In genomic region chr17:75589017-75589918, GRCh38 we compare ENCODE assay signal across 8 cellular contexts. TPM values are rescaled to one million over a fixed set of nuclear protein-coding genes. Genes with fewer than 3 reads are reported as not detected.
DNase-seq lines count a peak whose midpoint lies in the region; ATAC-seq and TF ChIP-seq lines count a peak whose summit lies in the region.

No MANE protein-coding gene starts in this region.

- H3K9me3 Mint-ChIP-seq in progenitor cell of endocrine pancreas (ENCODE audit: low read depth) = no peaks in the 10 kb centered on the region
- H3K9me3 Mint-ChIP-seq in type B pancreatic cell = no peaks in the 10 kb centered on the region

- peaks cover 0 to 24% of the 10 kb centered on the region in 2 donors for H3K4me1 ChIP-seq in right atrium auricular region

- H3K9me3 ChIP-seq in right atrium auricular region = no peaks in the 10 kb centered on the region

- H3K36me3 Mint-ChIP-seq in progenitor cell of endocrine pancreas (ENCODE audit: insufficient read depth) (no peaks in the 10 kb centered on the region), type B pancreatic cell (no peaks in the 10 kb centered on the region)

- peaks cover 2% of the 10 kb centered on the region for H3K27me3 ChIP-seq in GM06990 (replicated peaks; ENCODE audit: control insufficient read depth, insufficient read depth, low read length)
- no peaks in the 10 kb centered on the region for H3K27me3 ChIP-seq in right atrium auricular region

- H3K27me3 Mint-ChIP-seq in progenitor cell of endocrine pancreas (no peaks in the 10 kb centered on the region), type B pancreatic cell (peaks cover 31% of the 10 kb centered on the region)

- ATAC-seq in HG02763 (IDR thresholded peaks at IDR 0.05; ENCODE audit: unreplicated experiment) = peak; percentile 78

- peak; percentile 19 for TF ChIP-seq CTCF in GM06990 (IDR thresholded peaks at IDR 0.05; ENCODE audit: insufficient read depth, low read length, poor library complexity, severe bottlenecking)
- TF ChIP-seq CTCF in right atrium auricular region (IDR thresholded peaks at IDR 0.05) = peak; percentile 56 to 82
- TF ChIP-seq CTCF in progenitor cell of endocrine pancreas (IDR thresholded peaks at IDR 0.05; ENCODE audit: unreplicated experiment) = peak; percentile 63
- TF ChIP-seq CTCF in type B pancreatic cell (conservative IDR thresholded peaks at IDR 0.05) = peak; percentile 79

- peaks cover 5% of the 10 kb centered on the region for H3K4me1 Mint-ChIP-seq in progenitor cell of endocrine pancreas (ENCODE audit: low read depth)
- no peaks in the 10 kb centered on the region for H3K4me1 Mint-ChIP-seq in type B pancreatic cell (ENCODE audit: unreplicated experiment)

- H3K4me3 Mint-ChIP-seq in progenitor cell of endocrine pancreas (ENCODE audit: low read depth) (peak overlapping the region; percentile 65), type B pancreatic cell (peak overlapping the region; percentile 75)

- H3K27ac ChIP-seq in right atrium auricular region = peak overlapping the region; percentile 91 to 96

- DNase-seq in GM06990 (ENCODE audit: extremely low read depth, insufficient read length) = peak; percentile 87
- peak; percentile 84 for DNase-seq in NCI-H146 treated with DMSO at 0.1 percent for 48 hours (lab: John Stamatoyannopoulos, UW; ENCODE audit: unreplicated experiment)
- peak; percentile 81 to 95 (median 92) for DNase-seq in T-helper 2 cell
- DNase-seq in amygdala (lab: John Stamatoyannopoulos, UW) = peak in 55 of 56 donors; percentile 47 to 96 (median 83)
- DNase-seq in right atrium auricular region (ENCODE audit: low spot score) = peak; percentile 84
- DNase-seq in progenitor cell of endocrine pancreas (ENCODE audit: low spot score, unreplicated experiment) = peak; percentile 97
- DNase-seq in type B pancreatic cell (ENCODE audit: extremely low spot score, unreplicated experiment) = peak; percentile 98

- H3K4me3 ChIP-seq in GM06990 (replicated peaks; ENCODE audit: low read depth, low read length) (peak overlapping the region; percentile 60), right atrium auricular region (peak overlapping the region; percentile 45 to 74)

- H3K27ac Mint-ChIP-seq in progenitor cell of endocrine pancreas = no peak overlapping the region
- H3K27ac Mint-ChIP-seq in type B pancreatic cell = no peak overlapping the region

- H3K36me3 ChIP-seq in GM06990 (ENCODE audit: control insufficient read depth, insufficient read depth, low read length) (no peaks in the 10 kb centered on the region), right atrium auricular region (no peaks in the 10 kb centered on the region)

RNA-seq across cellular contexts. Expression of gene MYO15B, which starts 1.7 kb away (rescaled TPM):
- total RNA-seq in right atrium auricular region (10 to 100 TPM; 29.3 to 34.3 TPM), progenitor cell of endocrine pancreas (336 and 337 TPM in 2 replicates), type B pancreatic cell (ENCODE audit: low replicate concordance) (48.2 and 49.0 TPM in 2 replicates)

RNA-seq across cellular contexts. Expression of gene SMIM5, which starts 44.0 kb away (rescaled TPM):
- total RNA-seq in right atrium auricular region (10 to 100 TPM in 1 of 2 donors, 1 to 10 TPM in 1; 6.4 to 12.0 TPM), progenitor cell of endocrine pancreas (3.3 and 4.4 TPM in 2 replicates), type B pancreatic cell (ENCODE audit: low replicate concordance) (9.3 and 17.7 TPM in 2 replicates)

Comparison
In these comparisons a context has a peak if more than half of its experiments do, and no peak if none do; other contexts are left out.
1. Peak in every context shown above with its lines: DNase-seq, ATAC-seq, H3K4me3 ChIP-seq and H3K27ac ChIP-seq.
2. CTCF ChIP-seq: peak in every context shown above with its lines; median percentile 79 in type B pancreatic cell; 69 in right atrium auricular region; 63 in progenitor cell of endocrine pancreas; 19 in GM06990.